1 cellular context compared by ENCODE assay signal in genomic region chr6:27518881-27519795, GRCh38.
TF ChIP-seq lines count a peak whose summit lies in the region.

No MANE protein-coding gene starts in this region.

TF ChIP-seq in HCT116, 20 proteins besides CTCF, POLR2A, EP300 and RAD21 (continued from another document):
- TF ChIP-seq CEBPB (IDR thresholded peaks at IDR 0.05; ENCODE audit: low read depth) (peak; percentile 53), EGR1 (IDR thresholded peaks at IDR 0.05; ENCODE audit: low read depth) (no peak), ELF1 (IDR thresholded peaks at IDR 0.05; ENCODE audit: borderline replicate concordance, low read depth) (no peak; the same call in 1 of the 2 replicates)
